ENCODE assay signal across 8 cellular contexts in the genomic region with DNA sequence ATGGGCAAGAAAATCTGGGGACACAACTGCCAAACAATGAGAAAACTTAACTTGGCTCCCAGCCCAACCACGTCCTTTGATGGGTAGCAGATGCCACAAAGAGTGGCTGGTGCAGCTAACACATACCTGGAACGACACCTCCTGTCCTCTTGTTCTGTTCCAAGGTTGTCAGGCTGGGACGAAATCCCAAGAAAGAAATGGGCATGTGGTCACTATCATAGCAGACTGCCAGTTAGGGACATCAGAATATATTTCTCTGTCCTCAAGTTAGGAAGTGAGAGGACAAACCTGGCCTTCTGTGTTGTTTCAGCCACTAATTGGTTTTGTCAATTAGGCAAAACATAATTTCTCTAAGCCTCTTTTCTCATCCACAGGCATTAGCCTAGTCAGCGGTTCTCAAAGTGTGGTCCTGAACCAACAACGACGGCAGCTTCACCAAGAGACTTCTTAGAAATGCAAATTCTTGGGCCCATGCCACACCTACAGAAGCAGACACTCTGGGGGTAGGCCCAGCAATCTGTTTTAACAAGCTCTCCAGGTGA.
DNase-seq lines count a peak whose midpoint lies in the region; ATAC-seq, FAIRE-seq and TF ChIP-seq lines count a peak whose summit lies in the region.

No MANE protein-coding gene starts in this region.

- ATAC-seq in GM21723 (IDR thresholded peaks at IDR 0.05; ENCODE audit: unreplicated experiment) (no peak), GM21381 (IDR thresholded peaks at IDR 0.05; ENCODE audit: unreplicated experiment) (no peak), HG02981 (IDR thresholded peaks at IDR 0.05; ENCODE audit: unreplicated experiment) (no peak), HG02571 (IDR thresholded peaks at IDR 0.05; ENCODE audit: unreplicated experiment) (no peak)

- DNase-seq in GM12891 (ENCODE audit: insufficient read length, low spot score), result no peak
- peak; percentile 85 for DNase-seq in NAMALWA (ENCODE audit: low spot score)
- DNase-seq in caudate nucleus (lab: John Stamatoyannopoulos, UW), result peak in 1 of 61 donors; percentile 52
- peak; percentile 42 for DNase-seq in osteoblast (ENCODE audit: insufficient read length, low spot score, missing footprints)

- H3K36me3 ChIP-seq in osteoblast (ENCODE audit: insufficient read depth, low read length), result no peaks in the 10 kb centered on the region

- peaks cover 10% of the 10 kb centered on the region for H4K20me1 ChIP-seq in osteoblast (ENCODE audit: insufficient read depth, low read length)

- H3K27ac ChIP-seq in caudate nucleus (ENCODE audit: low read depth, low read length), result peak overlapping the region; percentile 77
- H3K27ac ChIP-seq in osteoblast (ENCODE audit: low read depth, low read length), result peak overlapping the region; percentile 85

- peak overlapping the region; percentile 76 for H3K4me2 ChIP-seq in osteoblast (ENCODE audit: insufficient read depth, low read length)

- H3K27me3 ChIP-seq in osteoblast (ENCODE audit: insufficient read depth, low read length), result no peaks in the 10 kb centered on the region

- no peak overlapping the region for H3K4me3 ChIP-seq in osteoblast (ENCODE audit: insufficient read depth, low read length)

- no peak for FAIRE-seq in GM12891 (lab: Jason Lieb, UNC)

- peaks cover 66% of the 10 kb centered on the region for H3K79me2 ChIP-seq in osteoblast (ENCODE audit: insufficient read depth, low read length)

- no peak overlapping the region for H2AFZ ChIP-seq in osteoblast (ENCODE audit: low read length)

- TF ChIP-seq POLR2A in GM12891 (IDR thresholded peaks at IDR 0.05; ENCODE audit: low read depth, low read length), result no peak

- TF ChIP-seq CTCF in osteoblast (IDR thresholded peaks at IDR 0.05; ENCODE audit: extremely low read depth, low read depth, low read length), result no peak

- peaks cover 46% of the 10 kb centered on the region for H3K4me1 ChIP-seq in osteoblast (ENCODE audit: insufficient read depth, low read length)

- no peaks in the 10 kb centered on the region for H3K9me3 ChIP-seq in osteoblast (ENCODE audit: low read depth, low read length)

TF ChIP-seq in GM12891, 5 proteins besides CTCF, POLR2A, EP300 and RAD21:
- TF ChIP-seq POLR2AphosphoS5 (IDR thresholded peaks at IDR 0.05; ENCODE audit: low read depth, low read length), result peak; percentile 59; the same call in 1 of the 2 replicates
- TF ChIP-seq SPI1 (IDR thresholded peaks at IDR 0.05; ENCODE audit: low read depth, low read length), result no peak
- no peak for TF ChIP-seq PAX5 (IDR thresholded peaks at IDR 0.05; ENCODE audit: insufficient read depth, low read length, severe bottlenecking)
- no peak for TF ChIP-seq TAF1 (IDR thresholded peaks at IDR 0.05; ENCODE audit: low read depth, low read length)
- TF ChIP-seq POU2F2 (IDR thresholded peaks at IDR 0.05; ENCODE audit: low read depth, low read length), result peak; percentile 80; the same call in 1 of the 2 replicates
